In genomic region chr4:77911091-77911490, GRCh38 we compare ENCODE assay signal across 20 cellular contexts.
"Had no signal": no experiment of that assay in that cellular context is flagged by ENCODE, and none has a peak within 500 bp of the region (broad histone marks: within the 10 kb centered on the region; RNA-seq: fewer than 3 reads in every experiment).

No MANE protein-coding gene starts in this region.

- H3K4me3 Mint-ChIP-seq: activated CD8-positive, alpha-beta T cell treated with anti-CD3 and anti-CD28 coated beads, Interleukin-2, amount 10 ng/mL, durations not matched to agents 7 days and 5 days; activated naive CD8-positive, alpha-beta T cell; activated T-helper 1 cell treated with anti-CD3 and anti-CD28 coated beads, Interleukin-12 subunit alpha, Interleukin-12 subunit beta, Interleukin-2, Interleukin-4 antibody, amounts not matched to agents 30 ng/mL and 10 ng/mL and 1 ng/mL, durations not matched to agents 14 hours and 24 hours and 36 hours; central memory CD8-positive, alpha-beta T cell; naive thymus-derived CD4-positive, alpha-beta T cell; neural crest cell; stimulated activated naive CD8-positive, alpha-beta T cell treated with anti-CD3 and anti-CD28 coated beads, Interleukin-15, Interleukin-2, amounts not matched to agents 100 ng/mL and 50 ng/mL, for 24 hours; T-cell had no signal

- H3K9me3 Mint-ChIP-seq: central memory CD8-positive, alpha-beta T cell; neural crest cell; stimulated activated naive CD8-positive, alpha-beta T cell treated with anti-CD3 and anti-CD28 coated beads, Interleukin-15, Interleukin-2, amounts not matched to agents 100 ng/mL and 50 ng/mL, for 24 hours had no signal

- H3K4me1 Mint-ChIP-seq: central memory CD8-positive, alpha-beta T cell; neural crest cell had no signal

- H3K9me3 ChIP-seq: adrenal gland, esophagus muscularis mucosa, left lung had no signal

- ATAC-seq: activated CD8-positive, alpha-beta T cell treated with anti-CD3 and anti-CD28 coated beads, Interleukin-2, amount 10 ng/mL, durations not matched to agents 7 days and 5 days; left lung; naive thymus-derived CD4-positive, alpha-beta T cell; T-cell had no signal

- H3K4me3 ChIP-seq: adrenal gland, dorsolateral prefrontal cortex, esophagus muscularis mucosa, left lung, lung, tibial nerve had no signal

- H3K27me3 ChIP-seq: adrenal gland, dorsolateral prefrontal cortex, esophagus muscularis mucosa, left lung, tibial nerve had no signal

- H3K27ac ChIP-seq: adrenal gland, dorsolateral prefrontal cortex, esophagus muscularis mucosa, left lung, tibial nerve had no signal

- H3K27me3 Mint-ChIP-seq: activated naive CD8-positive, alpha-beta T cell; central memory CD8-positive, alpha-beta T cell; naive thymus-derived CD4-positive, alpha-beta T cell; stimulated activated naive CD8-positive, alpha-beta T cell treated with anti-CD3 and anti-CD28 coated beads, Interleukin-15, Interleukin-2, amounts not matched to agents 100 ng/mL and 50 ng/mL, for 24 hours; T-cell had no signal

- H3K36me3 ChIP-seq: adrenal gland had no signal

- DNase-seq: activated CD4-positive, alpha-beta T cell treated with anti-CD3 and anti-CD28 coated beads for 1 hour; activated CD4-positive, alpha-beta T cell treated with anti-CD3 and anti-CD28 coated beads, Interleukin-2, amount 50 U/mL, for 1 hour; activated CD8-positive, alpha-beta T cell treated with anti-CD3 and anti-CD28 coated beads, Interleukin-2, amount 10 ng/mL, durations not matched to agents 7 days and 5 days; activated gamma-delta T cell; adrenal gland; dorsolateral prefrontal cortex; left lung; naive thymus-derived CD4-positive, alpha-beta T cell; retina; stimulated activated CD4-positive, alpha-beta T cell treated with anti-CD3 and anti-CD28 coated beads, Interleukin-4, amount 100 ng/mL, for 1 hour; substantia nigra; T-cell had no signal

- H3K27ac Mint-ChIP-seq: activated CD8-positive, alpha-beta T cell treated with anti-CD3 and anti-CD28 coated beads, Interleukin-2, amount 10 ng/mL, durations not matched to agents 7 days and 5 days; activated naive CD8-positive, alpha-beta T cell; activated T-helper 1 cell treated with anti-CD3 and anti-CD28 coated beads, Interleukin-12 subunit alpha, Interleukin-12 subunit beta, Interleukin-2, Interleukin-4 antibody, amounts not matched to agents 30 ng/mL and 10 ng/mL and 1 ng/mL, durations not matched to agents 14 hours and 24 hours and 36 hours; naive thymus-derived CD4-positive, alpha-beta T cell; stimulated activated naive CD8-positive, alpha-beta T cell treated with anti-CD3 and anti-CD28 coated beads, Interleukin-15, Interleukin-2, amounts not matched to agents 100 ng/mL and 50 ng/mL, for 24 hours; T-cell had no signal

- H3K4me1 ChIP-seq: adrenal gland, esophagus muscularis mucosa, tibial nerve had no signal
